ENCODE assay signal across 8 cellular contexts in the genomic region with DNA sequence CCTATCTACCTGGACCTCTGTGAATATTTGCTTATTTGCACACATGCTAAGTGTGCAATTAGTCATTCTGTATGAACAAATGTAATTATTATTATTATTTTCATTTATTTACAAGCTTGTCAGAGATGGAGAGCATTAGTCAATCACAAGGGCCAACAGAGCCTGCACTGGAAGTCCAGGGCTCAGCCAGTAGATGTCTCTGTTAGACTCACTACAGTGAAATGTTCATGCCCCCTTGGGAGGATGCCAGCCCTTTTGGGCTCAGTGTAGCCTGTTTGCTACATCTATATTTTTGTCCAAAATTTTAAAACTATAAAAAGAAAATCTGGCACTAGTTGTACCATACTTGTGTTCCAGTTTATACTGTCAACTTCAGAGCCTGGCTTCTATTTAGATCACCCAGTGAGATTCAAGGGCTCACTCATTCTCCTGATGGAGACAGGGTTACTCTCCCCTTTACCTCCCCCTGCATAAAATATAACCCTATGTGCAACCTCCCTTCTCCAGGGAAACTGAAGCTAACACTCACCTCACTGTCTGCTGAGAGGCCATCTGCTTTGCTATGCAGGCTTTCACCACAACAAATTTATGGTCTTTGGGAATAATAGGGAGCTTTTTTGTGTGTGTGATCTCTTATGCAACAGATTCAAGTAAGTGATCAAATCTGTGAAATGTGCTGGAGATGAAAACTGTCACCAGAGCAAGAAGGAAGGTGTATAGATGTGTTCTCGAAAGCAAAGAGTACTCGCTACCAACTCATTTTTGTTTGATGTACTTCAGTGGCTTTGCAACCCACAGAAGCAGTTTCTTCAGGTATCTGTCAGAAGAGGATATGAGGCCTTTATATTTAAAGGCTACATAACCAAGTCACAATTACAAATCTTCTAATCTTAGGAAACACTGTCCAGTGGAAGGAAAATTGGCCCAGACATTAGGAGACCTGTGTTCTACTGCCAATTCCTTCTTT.
DNase-seq lines count a peak whose midpoint lies in the region; ATAC-seq and TF ChIP-seq lines count a peak whose summit lies in the region.

No MANE protein-coding gene starts in this region.

- TF ChIP-seq CTCF in RWPE1 (conservative IDR thresholded peaks at IDR 0.05; ENCODE audit: low read depth) (peak; percentile 26), fibroblast of mammary gland (conservative IDR thresholded peaks at IDR 0.05; ENCODE audit: control insufficient read depth, insufficient read depth, low read depth, low read length) (peak; percentile 8)

- H3K27ac ChIP-seq in RWPE1, result no peak overlapping the region

- H3K4me3 ChIP-seq in fibroblast of mammary gland (ENCODE audit: control insufficient read depth, low read depth, low read length), result no peak overlapping the region

- POLR2A ChIA-PET in RWPE1 (lab: Yijun Ruan, JAX; ENCODE audit: low non-redundant PET), result no interaction called here

- DNase-seq in stimulated activated naive CD4-positive, alpha-beta T cell (lab: John Stamatoyannopoulos, UW), result peak in 4 of 6 experiments; percentile 3 to 17 (median 12)
- no peak for DNase-seq in stimulated activated naive CD4-positive, alpha-beta T cell treated with Interleukin-2 at 50 U/mL for 16 hours (lab: John Stamatoyannopoulos, UW)
- DNase-seq in RWPE1 (ENCODE audit: low spot score) (peak; percentile 26), fibroblast of mammary gland (ENCODE audit: low read depth) (peak; percentile 32), posterior vena cava (ENCODE audit: low spot score) (peak; percentile 91)

- intact Hi-C loops in posterior vena cava (cut with DNase I), result no loop called here

- ATAC-seq in esophagus mucosa (no peak), HG03354 (IDR thresholded peaks at IDR 0.05; ENCODE audit: poor library complexity, severe bottlenecking, unreplicated experiment) (no peak), HG02981 (IDR thresholded peaks at IDR 0.05; ENCODE audit: unreplicated experiment) (no peak)

- CTCF ChIA-PET in RWPE1 (lab: Yijun Ruan, JAX), result no interaction called here
